8 cellular contexts compared by ENCODE assay signal in genomic region chr7:157432957-157433576, GRCh38.
A peak's percentile ranks its signal among the peaks of the same experiment; 100 is the strongest.
DNase-seq lines count a peak whose midpoint lies in the region; ATAC-seq and TF ChIP-seq lines count a peak whose summit lies in the region.

No MANE protein-coding gene starts in this region.

- TF ChIP-seq CTCF in Caco-2 (IDR thresholded peaks at IDR 0.05; ENCODE audit: insufficient read depth in 1 of 2, low read depth in 1 of 2, low read length in 1 of 2, severe bottlenecking in 1 of 2, unreplicated experiment in 1 of 2) (peak; percentile 53 to 72), Panc1 (IDR thresholded peaks at IDR 0.05) (peak; percentile 84)

- H3K4me1 ChIP-seq in Caco-2 (no peaks in the 10 kb centered on the region), Panc1 (ENCODE audit: control insufficient read depth, insufficient read depth, low read length) (peaks cover 4% of the 10 kb centered on the region; the same call in 1 of the 2 replicates)

- no peak overlapping the region for H3K27ac Mint-ChIP-seq in Caco-2 (ENCODE audit: unreplicated experiment)

- BruUV-seq in Caco-2 (replicated peaks; lab: Mats Ljungman, UMichigan) (no TSS peak), Panc1 (replicated peaks; lab: Mats Ljungman, UMichigan) (no TSS peak)

- peak overlapping the region; percentile 50 for H3K4me3 Mint-ChIP-seq in Caco-2 (ENCODE audit: unreplicated experiment)

- H3K27me3 Mint-ChIP-seq in Caco-2 (ENCODE audit: insufficient read depth, unreplicated experiment) = no peaks in the 10 kb centered on the region

- H3K9me3 ChIP-seq in Caco-2 (no peaks in the 10 kb centered on the region), Panc1 (ENCODE audit: control insufficient read depth, insufficient read depth, low read depth, low read length) (no peaks in the 10 kb centered on the region)

- intact Hi-C loops in Caco-2 (cut with micrococcal nuclease; ENCODE audit: unreplicated experiment) = loop anchor here (1.0 to 5.0 kb wide), 2 partner anchors 919 to 975 kb away; no protein-coding TSS in a partner anchor
- intact Hi-C loops in Panc1 (cut with micrococcal nuclease; ENCODE audit: unreplicated experiment) = loop anchor here (10.0 kb wide), 1 partner anchor 442 kb away; no protein-coding TSS in a partner anchor
- intact Hi-C loops in posterior vena cava (cut with DNase I) = no loop called here

- H3K4me3 ChIP-seq in Caco-2 (ENCODE audit: low read depth, low read length) = no peak overlapping the region
- H3K4me3 ChIP-seq in Panc1 (ENCODE audit: low read depth in 2 of 2, low read length in 2 of 2) = peak overlapping the region; percentile 16 to 49; a peak in 2 of 4 replicates

- no peak overlapping the region for H3K27ac ChIP-seq in Panc1 (ENCODE audit: low read length)

- H3K36me3 ChIP-seq in Caco-2 (ENCODE audit: control insufficient read depth, insufficient read depth, low read length) = no peaks in the 10 kb centered on the region
- no peaks in the 10 kb centered on the region for H3K36me3 ChIP-seq in Panc1 (ENCODE audit: control insufficient read depth, insufficient read depth, low read length)

- in situ Hi-C loops in Panc1 (cut with HindIII; ENCODE audit: low pct_unique_long_range_greater_than_20kb, low sequenced_read_pairs) = no loop called here

- CTCF ChIA-PET in Caco-2 (lab: Charles Lee) = no interaction called here
- CTCF ChIA-PET in Panc1 (lab: Charles Lee) = interaction anchor here (0.6 to 0.7 kb wide), 2 partner anchors 127 to 282 kb away, joined by 4 to 5 read pairs; no protein-coding TSS in a partner anchor

- no peaks in the 10 kb centered on the region for H3K27me3 ChIP-seq in Caco-2 (replicated peaks; ENCODE audit: control insufficient read depth, insufficient read depth, low read length)
- H3K27me3 ChIP-seq in Panc1 (ENCODE audit: control insufficient read depth, insufficient read depth, low read length) = no peaks in the 10 kb centered on the region

- POLR2A ChIA-PET in Caco-2 (lab: Charles Lee) = no interaction called here
- POLR2A ChIA-PET in Panc1 (lab: Charles Lee) = no interaction called here

- DNase-seq in Caco-2 (peak; percentile 35 to 44), Panc1 (ENCODE audit: low read depth, low spot score) (peak; percentile 28), germinal center (ENCODE audit: low spot score) (peak; percentile 40), posterior vena cava (ENCODE audit: low spot score) (peak; percentile 78), SKM-1 (lab: John Stamatoyannopoulos, UW; ENCODE audit: unreplicated experiment) (no peak)
- peak; percentile 26 for DNase-seq in activated T-helper 9 cell treated with anti-CD3 and anti-CD28 coated beads, Interleukin-2, amount 50 U/mL, for 16 hours (ENCODE audit: low read depth)

- H3K9me3 Mint-ChIP-seq in Caco-2 (ENCODE audit: unreplicated experiment) = no peaks in the 10 kb centered on the region

- peaks cover 8% of the 10 kb centered on the region for H3K36me3 Mint-ChIP-seq in Caco-2 (ENCODE audit: insufficient read depth, unreplicated experiment)

- ATAC-seq in HG03175 (IDR thresholded peaks at IDR 0.05; ENCODE audit: unreplicated experiment) (peak; percentile 58), Panc1 (peak; percentile 54), GM18873 (IDR thresholded peaks at IDR 0.05; ENCODE audit: low FRiP score, unreplicated experiment) (no peak)

- peaks cover 14% of the 10 kb centered on the region for H3K4me1 Mint-ChIP-seq in Caco-2 (ENCODE audit: low read depth, unreplicated experiment)

Comparison
In these comparisons a context has a peak if more than half of its experiments do, and no peak if none do; other contexts are left out.
1. intact Hi-C loops: an anchor here in Caco-2 (1.0 to 5.0 kb wide) and Panc1 (10.0 kb wide); none called in posterior vena cava.